ENCODE assay signal across 1 cellular context in genomic region chr6:16850332-16851022, GRCh38.
TF ChIP-seq lines count a peak whose summit lies in the region.

No MANE protein-coding gene starts in this region.

TF ChIP-seq in SK-N-SH, 30 proteins besides CTCF, POLR2A, EP300 and RAD21 (continued from another document):
- TF ChIP-seq REST (IDR thresholded peaks at IDR 0.05; ENCODE audit: low read depth, low read length), result no peak
- TF ChIP-seq NRF1 (IDR thresholded peaks at IDR 0.05; ENCODE audit: low read depth, low read length), result no peak
- TF ChIP-seq FOXJ3 (CRISPR knock-in tag; IDR thresholded peaks at IDR 0.05), result no peak
- TF ChIP-seq SMC3 (IDR thresholded peaks at IDR 0.05; ENCODE audit: low read depth, low read length), result no peak
- no peak for TF ChIP-seq SIN3A (IDR thresholded peaks at IDR 0.05; ENCODE audit: borderline replicate concordance, low read depth, low read length)
- no peak for TF ChIP-seq FOSL2 (IDR thresholded peaks at IDR 0.05; ENCODE audit: borderline replicate concordance, low read depth)
- TF ChIP-seq MAX (IDR thresholded peaks at IDR 0.05; ENCODE audit: low read depth), result no peak
